In the genomic region with DNA sequence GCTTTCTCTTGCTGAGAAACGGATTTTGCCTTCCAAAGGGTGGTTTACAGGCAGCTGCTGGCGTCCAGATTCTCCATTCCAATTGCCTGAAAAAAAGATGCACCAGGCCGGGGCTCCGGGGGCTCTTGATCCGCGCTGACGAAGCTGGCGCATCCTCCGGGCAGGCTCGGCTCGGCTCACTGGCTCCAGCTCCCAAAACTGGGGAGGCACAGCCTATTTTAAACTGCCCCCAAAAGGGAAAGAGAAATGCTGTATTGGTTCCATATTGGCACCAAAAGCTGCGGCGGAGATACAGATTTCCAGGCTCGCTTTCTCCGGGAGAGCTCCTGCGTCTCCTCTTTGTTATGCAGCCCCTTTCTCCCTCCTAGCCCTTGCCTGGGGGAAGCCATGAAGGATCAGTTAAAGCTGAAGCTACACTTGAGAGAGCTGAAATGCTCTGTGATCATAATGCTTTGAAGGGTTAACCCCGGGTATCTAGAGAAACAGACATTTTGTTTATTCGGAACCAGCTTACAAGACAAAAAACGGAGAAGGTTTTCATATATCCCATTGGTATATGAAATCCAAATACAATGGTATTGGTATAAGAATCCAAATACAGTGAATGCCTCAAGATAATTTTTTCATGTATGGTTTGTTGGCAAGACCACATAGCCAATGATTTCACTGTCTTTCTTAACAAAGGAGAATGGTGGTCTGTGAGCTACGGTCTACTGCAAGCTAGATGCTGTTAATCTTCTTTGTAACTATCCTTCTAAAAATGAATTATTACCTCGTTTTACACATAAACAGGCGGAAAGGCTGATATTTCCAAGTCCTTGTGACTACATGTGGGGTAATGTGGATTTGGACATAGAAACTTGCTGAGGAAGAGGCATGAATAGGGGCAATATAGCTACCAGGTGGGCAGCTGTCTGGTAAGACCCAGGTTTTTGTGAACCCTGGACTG, we compare ENCODE assay signal across 9 cellular contexts. TPM values are rescaled to one million over a fixed set of nuclear protein-coding genes. Genes with fewer than 3 reads are reported as not detected.
DNase-seq lines count a peak whose midpoint lies in the region; ATAC-seq and TF ChIP-seq lines count a peak whose summit lies in the region.
"Had no signal": no experiment of that assay in that cellular context is flagged by ENCODE, and none has a peak within 500 bp of the region (broad histone marks: within the 10 kb centered on the region; RNA-seq: fewer than 3 reads in every experiment).

No MANE protein-coding gene starts in this region.

- no peak overlapping the region for H3K9ac ChIP-seq in fibroblast of lung (ENCODE audit: insufficient read depth, low read length)

- peaks cover 7% of the 10 kb centered on the region for H3K27me3 ChIP-seq in fibroblast of lung (ENCODE audit: control insufficient read depth, insufficient read depth, low read length)
- H3K27me3 ChIP-seq in muscle layer of duodenum (ENCODE audit: low read depth, low read length) = peaks cover 3% of the 10 kb centered on the region
- no peaks in the 10 kb centered on the region for H3K27me3 ChIP-seq in uterus

- no peaks in the 10 kb centered on the region for H3K27me3 Mint-ChIP-seq in activated CD4-positive, alpha-beta T cell treated with anti-CD3 and anti-CD28 coated beads, Interleukin-2, amount 10 ng/mL, durations not matched to agents 7 days and 5 days

- H4K20me1 ChIP-seq in fibroblast of lung (ENCODE audit: control insufficient read depth, extremely low read depth, insufficient read depth, low read length) = no peaks in the 10 kb centered on the region

- peak overlapping the region; percentile 84 for H3K4me2 ChIP-seq in fibroblast of lung (ENCODE audit: extremely low read depth, insufficient read depth, low read length)

- CTCF ChIA-PET in activated CD4-positive, alpha-beta T cell treated with anti-CD3 and anti-CD28 coated beads, Interleukin-2, amount 10 ng/mL, durations not matched to agents 7 days and 5 days (lab: Charles Lee) = interaction anchor here (0.7 to 3.0 kb wide), 25 partner anchors 11 to 401 kb away, joined by 3 to 10 read pairs (median 4); partner anchors contain the start of genes BTLA and SLC9C1

- no peaks in the 10 kb centered on the region for H3K36me3 ChIP-seq in fibroblast of lung (ENCODE audit: control insufficient read depth, insufficient read depth, low read length)
- H3K36me3 ChIP-seq in muscle layer of duodenum (ENCODE audit: control insufficient read depth in 1 of 2, insufficient read depth in 2 of 2, low read length in 2 of 2) = no peaks in the 10 kb centered on the region
- no peaks in the 10 kb centered on the region for H3K36me3 ChIP-seq in uterus

- POLR2A ChIA-PET in activated CD4-positive, alpha-beta T cell treated with anti-CD3 and anti-CD28 coated beads, Interleukin-2, amount 10 ng/mL, durations not matched to agents 7 days and 5 days (lab: Charles Lee) = no interaction called here

- intact Hi-C loops in uterus (cut with DNase I; ENCODE audit: low total_unique reads) = no loop called here

- ATAC-seq in HG03342 (IDR thresholded peaks at IDR 0.05; ENCODE audit: unreplicated experiment) (peak; percentile 32), HG02973 (IDR thresholded peaks at IDR 0.05; ENCODE audit: unreplicated experiment) (no peak)

- TF ChIP-seq CTCF in fibroblast of lung (conservative IDR thresholded peaks at IDR 0.05 in 1 of 2, IDR thresholded peaks at IDR 0.05 in 1 of 2; ENCODE audit: low read depth in 1 of 2, low read length in 2 of 2) (no peak), uterus (IDR thresholded peaks at IDR 0.05) (no peak)

- H3K27ac ChIP-seq in fibroblast of lung (ENCODE audit: insufficient read depth, low read length) (no peak overlapping the region), muscle layer of duodenum (ENCODE audit: low read length) (peak overlapping the region; percentile 81), uterus (peak overlapping the region; percentile 89 to 92)

- H3K4me1 ChIP-seq in fibroblast of lung (ENCODE audit: control insufficient read depth, extremely low read depth, insufficient read depth, low read length) (no peaks in the 10 kb centered on the region), muscle layer of duodenum (ENCODE audit: control insufficient read depth in 1 of 2, insufficient read depth in 2 of 2, low read length in 2 of 2) (no peaks in the 10 kb centered on the region), uterus (peaks cover 0 to 6% of the 10 kb centered on the region in 2 donors)

- TF ChIP-seq POLR2A in uterus (IDR thresholded peaks at IDR 0.05) = no peak

- no peak overlapping the region for H2AFZ ChIP-seq in fibroblast of lung (ENCODE audit: low read length)

- H3K9me3 Mint-ChIP-seq in activated CD4-positive, alpha-beta T cell treated with anti-CD3 and anti-CD28 coated beads, Interleukin-2, amount 10 ng/mL, durations not matched to agents 7 days and 5 days = no peaks in the 10 kb centered on the region

- no peaks in the 10 kb centered on the region for H3K36me3 Mint-ChIP-seq in activated CD4-positive, alpha-beta T cell treated with anti-CD3 and anti-CD28 coated beads, Interleukin-2, amount 10 ng/mL, durations not matched to agents 7 days and 5 days (ENCODE audit: low read depth)

- peaks cover 42% of the 10 kb centered on the region for H3K4me1 Mint-ChIP-seq in activated CD4-positive, alpha-beta T cell treated with anti-CD3 and anti-CD28 coated beads, Interleukin-2, amount 10 ng/mL, durations not matched to agents 7 days and 5 days

- peak overlapping the region; percentile 38 to 61 (median 52) for H3K4me3 ChIP-seq in fibroblast of lung (replicated peaks in 1 of 4; ENCODE audit: control extremely low read depth in 1 of 4, insufficient read depth in 1 of 4, low read depth in 3 of 4, low read length in 4 of 4)
- peak overlapping the region; percentile 68 to 86 for H3K4me3 ChIP-seq in muscle layer of duodenum (ENCODE audit: low read depth in 1 of 2, low read length in 2 of 2)
- peak overlapping the region; percentile 55 to 72 for H3K4me3 ChIP-seq in uterus

- H3K9me3 ChIP-seq in fibroblast of lung (ENCODE audit: control insufficient read depth, insufficient read depth, low read depth, low read length) = no peaks in the 10 kb centered on the region
- H3K9me3 ChIP-seq in muscle layer of duodenum (ENCODE audit: control insufficient read depth in 1 of 2, low read length in 2 of 2) = no peaks in the 10 kb centered on the region
- no peaks in the 10 kb centered on the region for H3K9me3 ChIP-seq in uterus

- peak; percentile 42 for DNase-seq in activated CD4-positive, alpha-beta T cell treated with anti-CD3 and anti-CD28 coated beads for 48 hours
- DNase-seq in activated CD4-positive, alpha-beta T cell treated with anti-CD3 and anti-CD28 coated beads for 4 hours = no peak
- peak; percentile 17 for DNase-seq in activated CD4-positive, alpha-beta T cell treated with anti-CD3 and anti-CD28 coated beads, Interleukin-2, amount 10 ng/mL, durations not matched to agents 7 days and 5 days
- peak; percentile 36 to 48 for DNase-seq in fibroblast of lung (ENCODE audit: low read depth in 2 of 2)
- DNase-seq in uterus = peak; percentile 33 to 36

- peak overlapping the region; percentile 81 for H3K27ac Mint-ChIP-seq in activated CD4-positive, alpha-beta T cell treated with anti-CD3 and anti-CD28 coated beads, Interleukin-2, amount 10 ng/mL, durations not matched to agents 7 days and 5 days

- H3K4me3 Mint-ChIP-seq in activated CD4-positive, alpha-beta T cell treated with anti-CD3 and anti-CD28 coated beads, Interleukin-2, amount 10 ng/mL, durations not matched to agents 7 days and 5 days = peak overlapping the region; percentile 85

- H3K79me2 ChIP-seq in fibroblast of lung (ENCODE audit: control insufficient read depth, insufficient read depth, low read length) = no peaks in the 10 kb centered on the region

RNA-seq across cellular contexts. Expression of gene CD200, which starts 0.7 kb away (rescaled TPM):
- total RNA-seq in activated CD4-positive, alpha-beta T cell treated with anti-CD3 and anti-CD28 coated beads, Interleukin-2, amount 10 ng/mL, durations not matched to agents 7 days and 5 days = 1 to 10 TPM; 4.0 to 5.2 TPM
- total RNA-seq in fibroblast of lung (0.17 and 0.26 TPM in 2 replicates), uterus (10 to 100 TPM; 15.6 to 31.8 (median 23.6) TPM)
- 0.22 and 2.5 TPM in 2 replicates for polyA plus RNA-seq in fibroblast of lung
- polyA plus RNA-seq in fibroblast of lung (2012) = 0.36 and 0.91 TPM in 2 replicates
- not detected in 2 replicates for polyA minus RNA-seq in fibroblast of lung (ENCODE audit: low replicate concordance)
- total RNA-seq: Daoy had no signal

RNA-seq across cellular contexts. Expression of gene SLC9C1, which starts 39.6 kb away (rescaled TPM):
- not detected for total RNA-seq in activated CD4-positive, alpha-beta T cell treated with anti-CD3 and anti-CD28 coated beads, Interleukin-2, amount 10 ng/mL, durations not matched to agents 7 days and 5 days
- total RNA-seq in fibroblast of lung = under 0.01 TPM in 1 of 2 replicates, not detected in the other
- polyA plus RNA-seq in fibroblast of lung = not detected in 2 replicates
- not detected in 2 replicates for polyA plus RNA-seq in fibroblast of lung (2012)
- not detected in 2 replicates for polyA minus RNA-seq in fibroblast of lung (ENCODE audit: low replicate concordance)
- total RNA-seq in uterus = 1 to 10 TPM in 1 of 4 donors, under 1 TPM in 1, not detected in 2; 0.49 to 1.7 TPM
- total RNA-seq: Daoy had no signal

Comparison
In these comparisons a context has a peak if more than half of its experiments do, and no peak if none do; other contexts are left out.
1. DNase-seq: peak in activated CD4-positive, alpha-beta T cell treated with anti-CD3 and anti-CD28 coated beads for 48 hours (single experiment), activated CD4-positive, alpha-beta T cell treated with anti-CD3 and anti-CD28 coated beads, Interleukin-2, amount 10 ng/mL, durations not matched to agents 7 days and 5 days (single experiment), fibroblast of lung (2 of 2) and uterus (2 of 2); none in activated CD4-positive, alpha-beta T cell treated with anti-CD3 and anti-CD28 coated beads for 4 hours (0 of 2).
2. Peak in every context shown above with its lines, with median percentiles within 50 percentile points of each other: H3K4me3 ChIP-seq.